Comparison of ENCODE assay signal across 22 cellular contexts in genomic region chr6:51182884-51183283, GRCh38.
"Had no signal": no experiment of that assay in that cellular context is flagged by ENCODE, and none has a peak within 500 bp of the region (broad histone marks: within the 10 kb centered on the region; RNA-seq: fewer than 3 reads in every experiment).

No MANE protein-coding gene starts in this region.

- ATAC-seq: activated naive CD4-positive, alpha-beta T cell treated with anti-CD3 and anti-CD28 coated beads, Interleukin-2, amount 50 U/mL, for 72 hours; activated T-cell treated with anti-CD3 and anti-CD28 coated beads, Interleukin-2, amount 50 U/mL, for 4 hours; esophagus mucosa; gastroesophageal sphincter; lower lobe of right lung; natural killer cell had no signal

- H3K36me3 ChIP-seq: adrenal gland, gastroesophageal sphincter, lower lobe of right lung, ovary, right lobe of liver, stomach, vagina had no signal

- H3K4me1 Mint-ChIP-seq: natural killer cell had no signal

- H3K9me3 ChIP-seq: adrenal gland, lower lobe of right lung, ovary, right lobe of liver, stomach, vagina had no signal

- DNase-seq: activated CD4-positive, alpha-beta T cell treated with anti-CD3 and anti-CD28 coated beads, Interleukin-2, amount 50 U/mL, for 1 hour; activated CD4-positive, CD25-positive, alpha-beta regulatory T cell treated with anti-CD3 and anti-CD28 coated beads, Interleukin-2, amount 50 U/mL, for 72 hours; activated CD8-positive, alpha-beta memory T cell treated with anti-CD3 and anti-CD28 coated beads, Interleukin-2, amount 50 U/mL, for 4 hours; activated gamma-delta T cell treated with Interleukin-2 at 50 U/mL for 16 hours; activated T-cell treated with anti-CD3 and anti-CD28 coated beads, Interleukin-2, amount 50 U/mL, for 4 hours; adrenal gland; cerebellar nuclear complex; effector CD8-positive, alpha-beta T cell; lower lobe of right lung; natural killer cell; ovary; right lobe of liver; small intestine; stimulated activated CD4-positive, alpha-beta T cell treated with anti-CD3 and anti-CD28 coated beads, Interleukin-15, amount 100 ng/mL, for 24 hours; stimulated activated CD4-positive, alpha-beta T cell treated with anti-CD3 and anti-CD28 coated beads, Interleukin-4, amount 100 ng/mL, for 1 hour; stomach; trophoblast cell had no signal

- H3K27ac ChIP-seq: adrenal gland, gastroesophageal sphincter, lower lobe of right lung, ovary, right lobe of liver, stomach, vagina had no signal

- H3K27me3 ChIP-seq: adrenal gland, gastroesophageal sphincter, ovary, right lobe of liver, stomach, vagina had no signal

- H3K9me3 Mint-ChIP-seq: dendritic cell treated with granulocyte-macrophage colony-stimulating factor and Interleukin-4, amounts not matched to agents 40 ng/mL and 50 ng/mL, for 4 days had no signal

- H3K4me1 ChIP-seq: adrenal gland, gastroesophageal sphincter, lower lobe of right lung, stomach, vagina had no signal

- H3K36me3 Mint-ChIP-seq: activated naive CD4-positive, alpha-beta T cell treated with anti-CD3 and anti-CD28 coated beads, Interleukin-2, amount 50 U/mL, for 72 hours; natural killer cell had no signal

- H3K27ac Mint-ChIP-seq: activated naive CD4-positive, alpha-beta T cell treated with anti-CD3 and anti-CD28 coated beads, Interleukin-2, amount 50 U/mL, for 72 hours; dendritic cell treated with granulocyte-macrophage colony-stimulating factor and Interleukin-4, amounts not matched to agents 40 ng/mL and 50 ng/mL, for 4 days; natural killer cell had no signal

- H3K4me3 Mint-ChIP-seq: activated T-cell treated with anti-CD3 and anti-CD28 coated beads, Interleukin-2, amount 50 U/mL, for 4 hours; dendritic cell treated with granulocyte-macrophage colony-stimulating factor and Interleukin-4, amounts not matched to agents 40 ng/mL and 50 ng/mL, for 4 days; natural killer cell had no signal

- H3K4me3 ChIP-seq: adrenal gland, gastroesophageal sphincter, lower lobe of right lung, ovary, right lobe of liver, stomach, vagina had no signal
